Comparison of ENCODE assay signal across 8 cellular contexts in the genomic region with DNA sequence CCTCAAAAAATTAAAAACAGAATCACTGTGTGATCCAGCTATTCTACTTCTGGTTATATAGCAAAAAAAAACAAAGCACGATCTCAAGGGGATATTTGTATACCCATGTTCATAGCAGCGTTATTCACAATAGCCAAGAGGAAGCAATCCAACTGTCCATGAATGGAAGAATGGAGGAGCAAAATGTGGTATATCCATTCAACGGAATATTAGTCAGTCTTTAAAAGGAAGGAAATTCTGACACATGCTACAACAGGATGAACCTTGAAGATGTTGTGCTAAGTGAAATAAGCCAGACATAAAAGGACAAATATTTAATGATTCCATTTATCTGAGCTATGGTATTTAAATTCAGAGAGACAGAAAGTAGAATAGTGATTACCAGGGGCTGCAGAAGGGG.
"Had no signal": no experiment of that assay in that cellular context is flagged by ENCODE, and none has a peak within 500 bp of the region (broad histone marks: within the 10 kb centered on the region; RNA-seq: fewer than 3 reads in every experiment).

No MANE protein-coding gene starts in this region.

- H3K36me3 ChIP-seq: HAP-1 had no signal

- H3K4me3 ChIP-seq: GM23248, HAP-1 had no signal

- ATAC-seq: HCT116 had no signal

- H3K9me3 ChIP-seq: HAP-1 had no signal

- DNase-seq: GM23248, GOT3, H7, IMR-90, KBM-7 had no signal

- H2AFZ ChIP-seq: GM23248 had no signal

- H3K9ac ChIP-seq: GM23248 had no signal

- H3K27ac ChIP-seq: GM23248 had no signal

- FAIRE-seq: HTR-8/SVneo had no signal
